ENCODE assay signal across 29 cellular contexts in the genomic region with DNA sequence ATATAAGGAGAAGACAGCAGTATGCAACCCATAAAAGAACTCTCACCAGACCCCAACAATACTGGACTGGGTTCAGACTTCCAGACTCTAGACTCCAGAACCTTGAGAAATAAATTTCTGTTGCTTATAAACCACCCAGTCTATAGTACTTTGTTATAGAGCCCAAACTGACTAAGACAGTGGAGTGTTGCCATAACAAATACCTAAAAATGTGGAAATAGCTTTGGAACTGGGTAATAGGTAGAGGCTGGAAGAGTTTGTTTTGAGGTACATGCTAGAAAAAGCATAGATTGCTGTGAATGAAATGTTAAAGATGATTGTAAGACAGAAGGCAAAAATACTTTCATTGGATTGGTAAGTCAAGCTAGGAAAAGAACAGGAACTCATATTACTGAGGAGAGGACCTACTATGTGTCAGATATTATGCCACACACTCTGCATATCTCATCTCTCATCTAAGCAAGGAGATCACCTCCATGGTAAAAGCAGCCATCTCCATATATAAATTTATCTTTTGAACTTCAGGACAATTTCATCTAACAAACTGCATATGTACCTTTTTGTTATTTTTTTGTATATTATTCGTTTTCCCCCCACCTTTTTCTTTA.
DNase-seq lines count a peak whose midpoint lies in the region; ATAC-seq and TF ChIP-seq lines count a peak whose summit lies in the region.
"Had no signal": no experiment of that assay in that cellular context is flagged by ENCODE, and none has a peak within 500 bp of the region (broad histone marks: within the 10 kb centered on the region; RNA-seq: fewer than 3 reads in every experiment).

No MANE protein-coding gene starts in this region.

- no peak overlapping the region for H3K4me3 ChIP-seq in left ventricle myocardium inferior
- no peak overlapping the region for H3K4me3 ChIP-seq in choroid plexus epithelial cell (ENCODE audit: low read depth, low read length)
- H3K4me3 ChIP-seq in liver (ENCODE audit: low read depth in 1 of 3, low read length in 3 of 3) = no peak overlapping the region
- H3K4me3 ChIP-seq in vagina = no peak overlapping the region
- H3K4me3 ChIP-seq in Karpas-422 (ENCODE audit: low read length) = no peak overlapping the region
- H3K4me3 ChIP-seq: dorsolateral prefrontal cortex, prostate gland, skin epidermis, testis had no signal

- TF ChIP-seq RAD21 in liver (IDR thresholded peaks at IDR 0.05) = peak; percentile 27 to 34

- H2AFZ ChIP-seq in Karpas-422 (ENCODE audit: low read length) = no peak overlapping the region

- H4K20me1 ChIP-seq in Karpas-422 (ENCODE audit: insufficient read depth, low read depth, low read length) = no peaks in the 10 kb centered on the region

- H3K27me3 ChIP-seq in left ventricle myocardium inferior (ENCODE audit: low read depth) (no peaks in the 10 kb centered on the region), liver (ENCODE audit: control insufficient read depth in 4 of 4, insufficient read depth in 4 of 4, low read length in 3 of 4) (no peaks in the 10 kb centered on the region), vagina (no peaks in the 10 kb centered on the region), Karpas-422 (ENCODE audit: low read length) (no peaks in the 10 kb centered on the region)
- H3K27me3 ChIP-seq: dorsolateral prefrontal cortex, testis had no signal

- H3K4me1 ChIP-seq in left ventricle myocardium inferior (peaks cover 23% of the 10 kb centered on the region), liver (ENCODE audit: control insufficient read depth in 4 of 4, insufficient read depth in 4 of 4, low read length in 3 of 4) (peaks cover 13 to 40% (median 26%) of the 10 kb centered on the region in 4 donors), vagina (peaks cover 1% of the 10 kb centered on the region), Karpas-422 (ENCODE audit: low read length) (no peaks in the 10 kb centered on the region)
- H3K4me1 ChIP-seq: prostate gland, testis had no signal

- no peak overlapping the region for H3K4me2 ChIP-seq in Karpas-422 (ENCODE audit: low read depth, low read length, poor library complexity, severe bottlenecking)

- no peak for TF ChIP-seq POLR2A in vagina (IDR thresholded peaks at IDR 0.05)

- H3K9ac ChIP-seq in liver (ENCODE audit: low read depth in 1 of 2, low read length in 2 of 2) (no peak overlapping the region), Karpas-422 (ENCODE audit: low read length) (no peak overlapping the region)

- H3K27ac ChIP-seq in left ventricle myocardium inferior (replicated peaks) (peak overlapping the region; percentile 46), liver (ENCODE audit: low read depth in 1 of 2, low read length in 2 of 2) (peak overlapping the region; percentile 85 to 90), vagina (peak overlapping the region; percentile 6), Karpas-422 (ENCODE audit: low read length) (no peak overlapping the region)
- H3K27ac ChIP-seq: dorsolateral prefrontal cortex, prostate gland, skin epidermis, testis had no signal

- H3K79me2 ChIP-seq in Karpas-422 (ENCODE audit: low read length) = no peaks in the 10 kb centered on the region

- H3K9me2 ChIP-seq in Karpas-422 (replicated peaks; ENCODE audit: insufficient read depth, low read length) = no peaks in the 10 kb centered on the region

- intact Hi-C loops in left ventricle myocardium inferior (cut with micrococcal nuclease) (no loop called here), Right ventricle myocardium superior (cut with DNase I) (no loop called here), vagina (cut with DNase I) (loop anchor here (10.0 kb wide), 1 partner anchor 233 kb away; no protein-coding TSS in a partner anchor)

- DNase-seq in left ventricle myocardium inferior (no peak), Right ventricle myocardium superior (no peak), choroid plexus epithelial cell (ENCODE audit: low read depth) (peak; percentile 64), vagina (ENCODE audit: extremely low spot score in 2 of 2) (no peak), Karpas-422 (no peak), NCI-H1048 (lab: John Stamatoyannopoulos, UW) (no peak)
- DNase-seq: 8988T; activated CD4-positive, alpha-beta T cell treated with anti-CD3 and anti-CD28 coated beads, Interleukin-2, amount 50 U/mL, for 4 hours; activated naive CD4-positive, alpha-beta T cell; activated naive CD8-positive, alpha-beta T cell treated with anti-CD3 and anti-CD28 coated beads, Interleukin-2, amount 50 U/mL, for 24 hours; activated T-cell treated with anti-CD3 and anti-CD28 coated beads, Interleukin-2, amount 50 U/mL, for 72 hours; dorsolateral prefrontal cortex; GDM1; head of caudate nucleus; naive B cell; NCI-H1436; NCI-H2081; NCI-H2227 treated with DMSO at 0.1 percent for 48 hours; NCI-H526 treated with DMSO at 0.1 percent for 48 hours; NK-92 treated with Interleukin-12 subunit alpha and Interleukin-12 subunit beta, amount 100 ng/mL, for 24 hours; SHP77; stimulated activated naive CD4-positive, alpha-beta T cell; T-helper 2 cell had no signal

- no peak for TF ChIP-seq CTCF in left ventricle myocardium inferior (IDR thresholded peaks at IDR 0.05; ENCODE audit: borderline replicate concordance)
- TF ChIP-seq CTCF in choroid plexus epithelial cell (conservative IDR thresholded peaks at IDR 0.05; ENCODE audit: low read depth, low read length) = no peak
- TF ChIP-seq CTCF in liver (IDR thresholded peaks at IDR 0.05; ENCODE audit: low read depth, low read length, missing input control) = no peak
- TF ChIP-seq CTCF in vagina (IDR thresholded peaks at IDR 0.05) = no peak

- WGBS in liver = 66% methylated on average over 1 of the region's 1 CpG

- H3K36me3 ChIP-seq in left ventricle myocardium inferior (no peaks in the 10 kb centered on the region), liver (ENCODE audit: control insufficient read depth in 4 of 4, insufficient read depth in 3 of 4, low read depth in 1 of 4, low read length in 3 of 4) (no peaks in the 10 kb centered on the region), vagina (no peaks in the 10 kb centered on the region), Karpas-422 (ENCODE audit: insufficient read depth, low read length) (no peaks in the 10 kb centered on the region)
- H3K36me3 ChIP-seq: prostate gland had no signal

- ATAC-seq in Right ventricle myocardium superior (ENCODE audit: poor library complexity) = no peak
- no peak for ATAC-seq in GM19397 (IDR thresholded peaks at IDR 0.05; ENCODE audit: unreplicated experiment)
- ATAC-seq: activated CD4-positive, CD25-positive, alpha-beta regulatory T cell treated with anti-CD3 and anti-CD28 coated beads, Interleukin-2, amount 50 U/mL, for 24 hours; activated naive CD8-positive, alpha-beta T cell treated with anti-CD3 and anti-CD28 coated beads, Interleukin-2, amount 50 U/mL, for 24 hours; activated T-cell treated with anti-CD3 and anti-CD28 coated beads, Interleukin-2, amount 50 U/mL, for 72 hours had no signal

- H3K9me3 ChIP-seq in left ventricle myocardium inferior (replicated peaks) = no peaks in the 10 kb centered on the region
- no peaks in the 10 kb centered on the region for H3K9me3 ChIP-seq in liver (ENCODE audit: control insufficient read depth in 4 of 4, low read length in 3 of 4)
- no peaks in the 10 kb centered on the region for H3K9me3 ChIP-seq in vagina
- no peaks in the 10 kb centered on the region for H3K9me3 ChIP-seq in Karpas-422 (ENCODE audit: low read length)
- H3K9me3 ChIP-seq: prostate gland, testis had no signal

TF ChIP-seq in liver, 16 proteins besides CTCF, POLR2A, EP300 and RAD21 (continues in another document):
- TF ChIP-seq ATF3 (IDR thresholded peaks at IDR 0.05) (no peak), FOXA1 (IDR thresholded peaks at IDR 0.05) (no peak), GABPA (IDR thresholded peaks at IDR 0.05 in 1 of 2, conservative IDR thresholded peaks at IDR 0.05 in 1 of 2) (no peak), EGR1 (IDR thresholded peaks at IDR 0.05; ENCODE audit: low read depth in 2 of 2) (peak in 1 of 2 donors; percentile 10), FOXA2 (IDR thresholded peaks at IDR 0.05) (no peak), TAF1 (conservative IDR thresholded peaks at IDR 0.05) (no peak), SP1 (IDR thresholded peaks at IDR 0.05) (peak; percentile 44), NR2F2 (IDR thresholded peaks at IDR 0.05) (no peak), HNF4G (IDR thresholded peaks at IDR 0.05) (no peak)
- TF ChIP-seq, protein P1, sequence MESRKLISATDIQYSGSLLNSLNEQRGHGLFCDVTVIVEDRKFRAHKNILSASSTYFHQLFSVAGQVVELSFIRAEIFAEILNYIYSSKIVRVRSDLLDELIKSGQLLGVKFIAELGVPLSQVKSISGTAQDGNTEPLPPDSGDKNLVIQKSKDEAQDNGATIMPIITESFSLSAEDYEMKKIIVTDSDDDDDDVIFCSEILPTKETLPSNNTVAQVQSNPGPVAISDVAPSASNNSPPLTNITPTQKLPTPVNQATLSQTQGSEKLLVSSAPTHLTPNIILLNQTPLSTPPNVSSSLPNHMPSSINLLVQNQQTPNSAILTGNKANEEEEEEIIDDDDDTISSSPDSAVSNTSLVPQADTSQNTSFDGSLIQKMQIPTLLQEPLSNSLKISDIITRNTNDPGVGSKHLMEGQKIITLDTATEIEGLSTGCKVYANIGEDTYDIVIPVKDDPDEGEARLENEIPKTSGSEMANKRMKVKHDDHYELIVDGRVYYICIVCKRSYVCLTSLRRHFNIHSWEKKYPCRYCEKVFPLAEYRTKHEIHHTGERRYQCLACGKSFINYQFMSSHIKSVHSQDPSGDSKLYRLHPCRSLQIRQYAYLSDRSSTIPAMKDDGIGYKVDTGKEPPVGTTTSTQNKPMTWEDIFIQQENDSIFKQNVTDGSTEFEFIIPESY (IDR thresholded peaks at IDR 0.05) = no peak
